8 cellular contexts compared by ENCODE assay signal in genomic region chr5:43312699-43313034, GRCh38. TPM values are rescaled to one million over a fixed set of nuclear protein-coding genes. Genes with fewer than 3 reads are reported as not detected.
A peak's percentile ranks its signal among the peaks of the same experiment; 100 is the strongest.
DNase-seq lines count a peak whose midpoint lies in the region; ATAC-seq and TF ChIP-seq lines count a peak whose summit lies in the region.

No MANE protein-coding gene starts in this region.

- WGBS in hepatocyte (ENCODE audit: low lambda C conversion rate, missing lambda C conversion rate): under 1% methylated on average over 8 of the region's 9 CpGs

- H3K4me2 ChIP-seq in BLaER1 treated with 17β-estradiol and CSF1 and Interleukin-3, amounts not matched to agents 10 nM and 100 nM: peak overlapping the region; percentile 76 to 97 (median 94)
- peak overlapping the region; percentile 83 for H3K4me2 ChIP-seq in hepatocyte

- CTCF ChIA-PET in WTC11 (lab: Charles Lee): interaction anchor here (0.9 to 3.0 kb wide), 6 partner anchors 9 to 248 kb away, joined by 3 to 31 read pairs (median 9); partner anchors contain the start of genes TMEM267 and ZNF131

- TF ChIP-seq CTCF in WTC11 (IDR thresholded peaks at IDR 0.05) (no peak), hepatocyte (IDR thresholded peaks at IDR 0.05; ENCODE audit: poor library complexity) (no peak)

- peak overlapping the region; percentile 91 for H3K27ac Mint-ChIP-seq in WTC11
- peak overlapping the region; percentile 93 for H3K27ac Mint-ChIP-seq in stimulated activated memory B cell treated with anti-CD40 and anti-IgM and Interleukin-4, amounts not matched to agents 10 μg/mL and 1 μg/mL and 100 μg/mL, for 72 hours

- no peaks in the 10 kb centered on the region for H3K9me2 ChIP-seq in hepatocyte (replicated peaks; ENCODE audit: insufficient read depth)

- no peak for DNase-seq in WTC11 (ENCODE audit: low spot score)
- no peak for DNase-seq in hepatocyte (ENCODE audit: low spot score)
- DNase-seq in DMS 273 (lab: John Stamatoyannopoulos, UW; ENCODE audit: unreplicated experiment): no peak
- DNase-seq in NCI-H2029 treated with DMSO at 0.1 percent for 48 hours (lab: John Stamatoyannopoulos, UW): no peak

- peak overlapping the region; percentile 74 to 88 (median 85) for H3K4me3 ChIP-seq in BLaER1 treated with 17β-estradiol and CSF1 and Interleukin-3, amounts not matched to agents 10 nM and 100 nM
- peak overlapping the region; percentile 43 for H3K4me3 ChIP-seq in hepatocyte

- H3K27me3 ChIP-seq in BLaER1 treated with 17β-estradiol and CSF1 and Interleukin-3, amounts not matched to agents 10 nM and 100 nM: no peaks in the 10 kb centered on the region
- no peaks in the 10 kb centered on the region for H3K27me3 ChIP-seq in hepatocyte

- H4K20me1 ChIP-seq in BLaER1 treated with 17β-estradiol and CSF1 and Interleukin-3, amounts not matched to agents 10 nM and 100 nM: peaks cover 0 to 52% (median 46%) of the 10 kb centered on the region in 11 experiments; a peak in 14 of 22 replicates
- peaks cover 52% of the 10 kb centered on the region for H4K20me1 ChIP-seq in hepatocyte (ENCODE audit: insufficient read depth, poor library complexity, severe bottlenecking)

- no peak overlapping the region for H2AFZ ChIP-seq in hepatocyte

- peaks cover 3% of the 10 kb centered on the region; the same call in 1 of the 2 replicates for H3K27me3 Mint-ChIP-seq in WTC11 (ENCODE audit: low read depth)
- no peaks in the 10 kb centered on the region for H3K27me3 Mint-ChIP-seq in stimulated activated memory B cell treated with anti-CD40 and anti-IgM and Interleukin-4, amounts not matched to agents 10 μg/mL and 1 μg/mL and 100 μg/mL, for 72 hours

- H3K9ac ChIP-seq in BLaER1 treated with 17β-estradiol and CSF1 and Interleukin-3, amounts not matched to agents 10 nM and 100 nM: peak overlapping the region; percentile 85 to 93 (median 88)

- H3K4me3 Mint-ChIP-seq in WTC11: peak overlapping the region; percentile 94
- peak overlapping the region; percentile 95 for H3K4me3 Mint-ChIP-seq in stimulated activated memory B cell treated with anti-CD40 and anti-IgM and Interleukin-4, amounts not matched to agents 10 μg/mL and 1 μg/mL and 100 μg/mL, for 72 hours

- H3K36me3 Mint-ChIP-seq in WTC11: peaks cover 10% of the 10 kb centered on the region
- peaks cover 18% of the 10 kb centered on the region for H3K36me3 Mint-ChIP-seq in stimulated activated memory B cell treated with anti-CD40 and anti-IgM and Interleukin-4, amounts not matched to agents 10 μg/mL and 1 μg/mL and 100 μg/mL, for 72 hours

- H3K9me3 ChIP-seq in BLaER1 treated with 17β-estradiol and CSF1 and Interleukin-3, amounts not matched to agents 10 nM and 100 nM (replicated peaks in 1 of 11): peaks cover 0 to 23% (median 9%) of the 10 kb centered on the region in 11 experiments; a peak in 8 of 22 replicates
- H3K9me3 ChIP-seq in hepatocyte (ENCODE audit: low read depth): no peaks in the 10 kb centered on the region

- peak; percentile 5 for ATAC-seq in GM19438 (IDR thresholded peaks at IDR 0.05; ENCODE audit: low read depth, unreplicated experiment)
- ATAC-seq in HG03571 (IDR thresholded peaks at IDR 0.05; ENCODE audit: unreplicated experiment): peak; percentile 7
- ATAC-seq in WTC11: no peak; the same call in 1 of the 2 replicates
- peak; percentile 40 for ATAC-seq in stimulated activated memory B cell treated with anti-CD40 and anti-IgM and Interleukin-4, amounts not matched to agents 10 μg/mL and 1 μg/mL and 100 μg/mL, for 72 hours

- peaks cover 0 to 16% (median 11%) of the 10 kb centered on the region in 11 experiments; a peak in 11 of 22 replicates for H3K36me3 ChIP-seq in BLaER1 treated with 17β-estradiol and CSF1 and Interleukin-3, amounts not matched to agents 10 nM and 100 nM
- no peaks in the 10 kb centered on the region for H3K36me3 ChIP-seq in hepatocyte (replicated peaks; ENCODE audit: insufficient read depth, low read depth)

- peaks cover 54% of the 10 kb centered on the region for H3K79me2 ChIP-seq in hepatocyte

- peaks cover 57% of the 10 kb centered on the region for H3K4me1 Mint-ChIP-seq in WTC11
- H3K4me1 Mint-ChIP-seq in stimulated activated memory B cell treated with anti-CD40 and anti-IgM and Interleukin-4, amounts not matched to agents 10 μg/mL and 1 μg/mL and 100 μg/mL, for 72 hours: peaks cover 49% of the 10 kb centered on the region

- peaks cover 16% of the 10 kb centered on the region for H3K9me3 Mint-ChIP-seq in WTC11
- H3K9me3 Mint-ChIP-seq in stimulated activated memory B cell treated with anti-CD40 and anti-IgM and Interleukin-4, amounts not matched to agents 10 μg/mL and 1 μg/mL and 100 μg/mL, for 72 hours: peaks cover 3% of the 10 kb centered on the region

- peaks cover 17 to 43% (median 31%) of the 10 kb centered on the region in 10 experiments for H3K4me1 ChIP-seq in BLaER1 treated with 17β-estradiol and CSF1 and Interleukin-3, amounts not matched to agents 10 nM and 100 nM
- H3K4me1 ChIP-seq in hepatocyte (ENCODE audit: insufficient read depth): peaks cover 36% of the 10 kb centered on the region

- POLR2A ChIA-PET in WTC11 (lab: Charles Lee): interaction anchor here (0.6 to 2.1 kb wide), 5 partner anchors 13 to 202 kb away, joined by 3 to 15 read pairs (median 5); partner anchors contain the start of genes C5orf34, TMEM267 and ZNF131

- H3K27ac ChIP-seq in BLaER1 treated with 17β-estradiol and CSF1 and Interleukin-3, amounts not matched to agents 10 nM and 100 nM: peak overlapping the region; percentile 78 to 89 (median 84)
- H3K27ac ChIP-seq in hepatocyte: peak overlapping the region; percentile 95

TF ChIP-seq in WTC11, 78 proteins besides CTCF, POLR2A, EP300 and RAD21 (continues in another document):
- TF ChIP-seq RELA (CRISPR knock-in tag; IDR thresholded peaks at IDR 0.05; ENCODE audit: borderline replicate concordance) (no peak), AFF4 (CRISPR knock-in tag; IDR thresholded peaks at IDR 0.05; ENCODE audit: borderline replicate concordance) (no peak), ZNF263 (CRISPR knock-in tag; IDR thresholded peaks at IDR 0.05; ENCODE audit: low read depth) (no peak), PRDM15 (CRISPR knock-in tag; IDR thresholded peaks at IDR 0.05) (no peak)
- TF ChIP-seq, protein P1, sequence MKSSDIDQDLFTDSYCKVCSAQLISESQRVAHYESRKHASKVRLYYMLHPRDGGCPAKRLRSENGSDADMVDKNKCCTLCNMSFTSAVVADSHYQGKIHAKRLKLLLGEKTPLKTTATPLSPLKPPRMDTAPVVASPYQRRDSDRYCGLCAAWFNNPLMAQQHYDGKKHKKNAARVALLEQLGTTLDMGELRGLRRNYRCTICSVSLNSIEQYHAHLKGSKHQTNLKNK (CRISPR knock-in tag; IDR thresholded peaks at IDR 0.05): no peak

RNA-seq across cellular contexts. Expression of gene HMGCS1, which starts 0.5 kb away (rescaled TPM):
- total RNA-seq in WTC11 (2021): 176 to 199 TPM (median 178 TPM) in 3 replicates
- 321 and 333 TPM in 2 replicates for total RNA-seq in hepatocyte
- 111 and 114 TPM in 2 replicates for polyA plus RNA-seq in hepatocyte
